24 cellular contexts compared by ENCODE assay signal in the genomic region with DNA sequence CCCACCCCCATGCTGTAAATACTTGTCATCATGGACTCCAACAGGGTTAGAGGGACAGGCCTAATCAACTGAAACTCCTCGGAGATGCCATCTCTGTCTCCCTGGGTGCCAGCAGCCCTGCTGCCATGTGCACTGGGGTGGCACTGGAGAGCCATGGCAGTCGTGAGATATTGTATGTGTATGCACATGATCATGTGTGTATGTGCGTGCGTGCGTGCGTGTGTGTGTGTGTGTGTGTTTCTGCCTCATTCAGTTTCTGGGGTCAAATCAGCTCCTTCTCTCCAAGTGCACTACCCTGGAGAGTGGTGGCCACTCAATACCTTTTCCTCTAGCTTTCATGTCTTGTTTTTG. TPM values are rescaled to one million over a fixed set of nuclear protein-coding genes. Genes with fewer than 3 reads are reported as not detected.
"Had no signal": no experiment of that assay in that cellular context is flagged by ENCODE, and none has a peak within 500 bp of the region (broad histone marks: within the 10 kb centered on the region; RNA-seq: fewer than 3 reads in every experiment).

No MANE protein-coding gene starts in this region.

- H3K9me3 Mint-ChIP-seq: activated naive CD4-positive, alpha-beta T cell treated with anti-CD3 and anti-CD28 coated beads for 36 hours; activated T-cell treated with anti-CD3 and anti-CD28 coated beads, Interleukin-2, amount 50 U/mL, for 24 hours; immature natural killer cell; memory B cell; naive B cell; neural crest cell had no signal

- H3K27me3 Mint-ChIP-seq: activated T-cell treated with anti-CD3 and anti-CD28 coated beads, Interleukin-2, amount 50 U/mL, for 24 hours had no signal

- DNase-seq: activated CD4-positive, alpha-beta T cell treated with anti-CD3 and anti-CD28 coated beads for 48 hours; activated CD4-positive, CD25-positive, alpha-beta regulatory T cell; aorta; brain microvascular endothelial cell; cerebellar nuclear complex; cortex of kidney; immature natural killer cell; stimulated activated CD4-positive, alpha-beta T cell treated with anti-CD3 and anti-CD28 coated beads, Interleukin-2, amount 100 ng/mL, for 24 hours; substantia nigra; SW 1271; tibial artery had no signal

- H3K27me3 ChIP-seq: brain microvascular endothelial cell, heart right ventricle had no signal

- H3K27ac Mint-ChIP-seq: activated CD8-positive, alpha-beta T cell treated with anti-CD3 and anti-CD28 coated beads, Interleukin-2, amount 10 ng/mL, durations not matched to agents 7 days and 5 days; activated naive CD4-positive, alpha-beta T cell treated with anti-CD3 and anti-CD28 coated beads for 36 hours; activated T-cell treated with anti-CD3 and anti-CD28 coated beads, Interleukin-2, amount 50 U/mL, for 24 hours; memory B cell had no signal

- ATAC-seq: activated CD8-positive, alpha-beta T cell treated with anti-CD3 and anti-CD28 coated beads, Interleukin-2, amount 10 ng/mL, durations not matched to agents 7 days and 5 days; stimulated activated naive CD8-positive, alpha-beta T cell treated with anti-CD3 and anti-CD28 coated beads, Interleukin-15, Interleukin-2, amounts not matched to agents 100 U/mL and 50 U/mL, for 24 hours had no signal

- H3K4me3 ChIP-seq: esophagus muscularis mucosa, heart right ventricle, mucosa of descending colon, tibial artery had no signal

- H3K36me3 ChIP-seq: brain microvascular endothelial cell had no signal

- H3K27ac ChIP-seq: brain microvascular endothelial cell, esophagus muscularis mucosa, heart right ventricle, tibial artery had no signal

- H3K9me3 ChIP-seq: esophagus muscularis mucosa, heart right ventricle, mucosa of descending colon, tibial artery had no signal

- H3K4me3 Mint-ChIP-seq: activated CD8-positive, alpha-beta T cell treated with anti-CD3 and anti-CD28 coated beads, Interleukin-2, amount 10 ng/mL, durations not matched to agents 7 days and 5 days; activated naive CD4-positive, alpha-beta T cell treated with anti-CD3 and anti-CD28 coated beads for 36 hours; activated T-cell treated with anti-CD3 and anti-CD28 coated beads, Interleukin-2, amount 50 U/mL, for 24 hours; immature natural killer cell; memory B cell had no signal

- H3K36me3 Mint-ChIP-seq: immature natural killer cell, naive B cell had no signal

RNA-seq across cellular contexts. Expression of gene AMIGO3, which starts 48.6 kb away (rescaled TPM):
- total RNA-seq: activated naive CD4-positive, alpha-beta T cell treated with anti-CD3 and anti-CD28 coated beads for 36 hours; aorta; endothelial cell of umbilical vein; left ventricle myocardium superior; mucosa of descending colon; posterior vena cava had no signal
